In the genomic region with DNA sequence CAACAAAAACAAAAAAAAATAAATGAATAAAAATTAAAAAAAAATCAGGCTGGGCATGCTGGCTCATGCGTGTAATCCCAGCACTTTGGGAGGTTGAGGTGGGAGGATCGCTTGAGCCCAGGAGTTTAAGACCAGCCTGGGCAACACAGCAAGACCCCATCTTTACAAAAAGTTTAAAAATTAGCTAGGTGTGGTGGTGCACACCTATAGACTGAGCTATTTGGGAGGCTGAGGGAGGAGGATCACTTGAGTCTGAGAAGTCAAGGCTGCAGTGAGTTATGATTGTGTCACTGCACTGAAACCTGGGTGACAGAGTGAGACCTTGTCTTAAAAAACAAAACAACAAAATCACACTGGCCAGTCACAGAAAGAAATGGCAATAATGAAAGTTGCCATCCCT, we compare ENCODE assay signal across 1 cellular context.
TF ChIP-seq lines count a peak whose summit lies in the region.

No MANE protein-coding gene starts in this region.

TF ChIP-seq in HCT116, 20 proteins besides CTCF, POLR2A, EP300 and RAD21 (continued from another document):
- no peak for TF ChIP-seq TCF7L2 (IDR thresholded peaks at IDR 0.05; ENCODE audit: borderline replicate concordance, extremely low read depth, insufficient read depth, insufficient read length)
- no peak for TF ChIP-seq ELF1 (IDR thresholded peaks at IDR 0.05; ENCODE audit: borderline replicate concordance, low read depth)
- TF ChIP-seq FOSL1 (IDR thresholded peaks at IDR 0.05; ENCODE audit: low read depth) = no peak
- no peak for TF ChIP-seq POLR2AphosphoS5 (IDR thresholded peaks at IDR 0.05; ENCODE audit: low read depth, low read length)
- TF ChIP-seq CEBPB (IDR thresholded peaks at IDR 0.05; ENCODE audit: low read depth) = no peak
- TF ChIP-seq REST (IDR thresholded peaks at IDR 0.05; ENCODE audit: low read depth) = no peak
- TF ChIP-seq SP1 (IDR thresholded peaks at IDR 0.05; ENCODE audit: low read depth) = no peak
- TF ChIP-seq YY1 (IDR thresholded peaks at IDR 0.05; ENCODE audit: extremely low read depth, insufficient replicate concordance, low read depth, low read length) = no peak
- no peak for TF ChIP-seq SIN3A (IDR thresholded peaks at IDR 0.05; ENCODE audit: low read depth)
- TF ChIP-seq SRF (IDR thresholded peaks at IDR 0.05; ENCODE audit: low read depth) = no peak
- TF ChIP-seq JUND (IDR thresholded peaks at IDR 0.05) = no peak
